Comparison of ENCODE assay signal across 1 cellular context in genomic region chr3:120597445-120598049, GRCh38.
TF ChIP-seq lines count a peak whose summit lies in the region.

No MANE protein-coding gene starts in this region.

TF ChIP-seq in HCT116, 20 proteins besides CTCF, POLR2A, EP300 and RAD21 (continued from another document):
- TF ChIP-seq ZNF274 (IDR thresholded peaks at IDR 0.05; ENCODE audit: low read depth, low read length) = no peak
